ENCODE assay signal across 23 cellular contexts in the genomic region with DNA sequence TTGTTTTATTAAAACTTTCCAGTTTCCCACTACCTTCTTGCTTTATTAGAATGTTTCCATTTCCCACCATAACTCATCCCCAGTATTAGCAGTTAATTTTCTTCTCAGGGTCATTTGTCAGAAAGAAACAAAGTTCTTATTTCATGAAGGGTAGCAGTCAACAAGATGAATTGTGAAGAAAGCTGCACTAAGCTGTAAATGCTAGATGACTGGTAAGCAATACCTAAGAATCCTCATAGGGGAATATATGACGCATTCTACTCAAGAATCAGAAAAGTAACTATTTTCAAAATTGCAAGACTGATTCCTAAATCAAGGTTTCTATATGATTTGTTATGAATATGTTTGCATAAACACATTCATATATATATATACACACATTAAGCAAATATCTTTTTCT.
"Had no signal": no experiment of that assay in that cellular context is flagged by ENCODE, and none has a peak within 500 bp of the region (broad histone marks: within the 10 kb centered on the region; RNA-seq: fewer than 3 reads in every experiment).

No MANE protein-coding gene starts in this region.

- H3K4me3 Mint-ChIP-seq: central memory CD8-positive, alpha-beta T cell; dendritic cell treated with granulocyte-macrophage colony-stimulating factor and Interleukin-4, amounts not matched to agents 40 ng/mL and 50 ng/mL, for 4 days; effector memory CD8-positive, alpha-beta T cell; mesothelial cell of epicardium; naive B cell; nephron progenitor cell; type B pancreatic cell had no signal

- H3K27ac Mint-ChIP-seq: dendritic cell treated with granulocyte-macrophage colony-stimulating factor and Interleukin-4, amounts not matched to agents 40 ng/mL and 50 ng/mL, for 4 days; nephron progenitor cell; type B pancreatic cell had no signal

- H3K9me3 Mint-ChIP-seq: central memory CD8-positive, alpha-beta T cell; dendritic cell treated with granulocyte-macrophage colony-stimulating factor and Interleukin-4, amounts not matched to agents 40 ng/mL and 50 ng/mL, for 4 days; effector memory CD8-positive, alpha-beta T cell; mesothelial cell of epicardium; naive B cell; nephron progenitor cell; type B pancreatic cell had no signal

- H3K27ac ChIP-seq: colonic mucosa, prostate gland, right atrium auricular region, sigmoid colon, tibial artery had no signal

- DNase-seq: colonic mucosa; effector memory CD8-positive, alpha-beta T cell; kidney; mesenchymal stem cell; mucosa of descending colon; naive B cell; nephron progenitor cell; nucleus accumbens; sigmoid colon; stimulated activated CD4-positive, alpha-beta T cell treated with anti-CD3 and anti-CD28 coated beads, Interleukin-2, amount 100 ng/mL, for 24 hours; stimulated activated CD4-positive, alpha-beta T cell treated with anti-CD3 and anti-CD28 coated beads, Interleukin-4, amount 100 ng/mL, for 4 hours; stimulated activated naive CD4-positive, alpha-beta T cell; substantia nigra; testis; tibial artery had no signal

- H3K27me3 Mint-ChIP-seq: central memory CD8-positive, alpha-beta T cell; dendritic cell treated with granulocyte-macrophage colony-stimulating factor and Interleukin-4, amounts not matched to agents 40 ng/mL and 50 ng/mL, for 4 days; effector memory CD8-positive, alpha-beta T cell; naive B cell; type B pancreatic cell had no signal

- ATAC-seq: effector memory CD8-positive, alpha-beta T cell; left lobe of liver; mucosa of descending colon had no signal

- H3K9me3 ChIP-seq: colonic mucosa, mucosa of descending colon, prostate gland, right atrium auricular region, sigmoid colon, testis, tibial artery had no signal

- H3K36me3 ChIP-seq: colonic mucosa, prostate gland had no signal

- H3K4me1 ChIP-seq: colonic mucosa, prostate gland had no signal

- H3K27me3 ChIP-seq: colonic mucosa, right atrium auricular region, sigmoid colon, testis, tibial artery had no signal

- H3K4me3 ChIP-seq: colonic mucosa, lung, mucosa of descending colon, prostate gland, right atrium auricular region, sigmoid colon, testis, tibial artery had no signal
